ENCODE assay signal across 8 cellular contexts in the genomic region with DNA sequence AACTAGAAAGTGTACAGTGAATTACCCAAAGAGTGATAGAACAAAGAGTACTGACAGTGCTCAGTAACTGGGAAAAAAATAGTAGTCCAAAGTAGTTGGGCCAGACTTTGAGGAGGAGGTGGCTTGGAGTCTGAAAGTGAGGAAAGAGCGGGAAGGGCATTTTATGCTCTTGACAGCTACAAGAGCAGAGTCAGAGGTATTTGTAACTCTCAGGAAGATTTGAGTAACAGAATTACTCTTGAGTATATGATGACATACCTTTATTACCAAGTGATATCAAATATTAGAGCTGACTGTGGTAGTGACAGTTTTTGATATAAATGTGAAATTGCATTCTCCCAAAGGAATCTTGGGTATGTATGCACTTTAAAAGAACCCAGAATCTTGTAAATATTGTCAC. TPM values are rescaled to one million over a fixed set of nuclear protein-coding genes. Genes with fewer than 3 reads are reported as not detected.
DNase-seq lines count a peak whose midpoint lies in the region; ATAC-seq and TF ChIP-seq lines count a peak whose summit lies in the region.

No MANE protein-coding gene starts in this region.

- H3K4me1 ChIP-seq in MM.1S (ENCODE audit: low read length) (0 out of 2 replicates have a peak, but pooled peaks cover 15% of the 10 kb centered on the region), neuron (ENCODE audit: insufficient read depth, low read length) (peaks cover 35% of the 10 kb centered on the region)

- no peaks in the 10 kb centered on the region for H3K27me3 Mint-ChIP-seq in Calu3 (ENCODE audit: unreplicated experiment)

- H3K4me1 Mint-ChIP-seq in Calu3 (ENCODE audit: low read depth, unreplicated experiment): peaks cover 12% of the 10 kb centered on the region

- TSS peak; percentile 28 for BruUV-seq in Calu3 (replicated peaks; lab: Mats Ljungman, UMichigan)

- no peaks in the 10 kb centered on the region for H3K9me3 ChIP-seq in MM.1S (replicated peaks; ENCODE audit: insufficient read depth, low read length)
- H3K9me3 ChIP-seq in neuron (ENCODE audit: low read length): no peaks in the 10 kb centered on the region

- CTCF ChIA-PET in Calu3 (lab: Charles Lee): interaction anchor here (0.9 kb wide), 1 partner anchor 32 kb away, joined by 11 read pairs; no protein-coding TSS in a partner anchor

- H4K20me1 ChIP-seq in MM.1S (ENCODE audit: insufficient read depth, low read length): no peaks in the 10 kb centered on the region

- H3K4me3 ChIP-seq in MM.1S (ENCODE audit: low read length) (no peak overlapping the region), coronary artery (peak overlapping the region; percentile 91), neuron (ENCODE audit: low read length) (peak overlapping the region; percentile 86)

- H3K36me3 ChIP-seq in MM.1S (replicated peaks; ENCODE audit: insufficient read depth, low read length) (no peaks in the 10 kb centered on the region), neuron (ENCODE audit: insufficient read depth, low read length) (no peaks in the 10 kb centered on the region)

- peak overlapping the region; percentile 85 for H3K4me3 Mint-ChIP-seq in Calu3 (ENCODE audit: low read depth, unreplicated experiment)

- intact Hi-C loops in Calu3 (cut with micrococcal nuclease; ENCODE audit: unreplicated experiment): no loop called here

- ATAC-seq in HG03520 (IDR thresholded peaks at IDR 0.05; ENCODE audit: unreplicated experiment): no peak
- ATAC-seq in GM18520 (IDR thresholded peaks at IDR 0.05; ENCODE audit: unreplicated experiment): no peak
- ATAC-seq in GM18858 (IDR thresholded peaks at IDR 0.05; ENCODE audit: unreplicated experiment): no peak

- no peaks in the 10 kb centered on the region for H3K9me2 ChIP-seq in MM.1S (replicated peaks; ENCODE audit: insufficient read depth, low read length)

- H3K27ac ChIP-seq in MM.1S (ENCODE audit: low read length) (no peak overlapping the region), coronary artery (no peak overlapping the region)

- TF ChIP-seq CTCF in Calu3 (IDR thresholded peaks at IDR 0.05; ENCODE audit: unreplicated experiment): no peak
- TF ChIP-seq CTCF in MM.1S (IDR thresholded peaks at IDR 0.05; ENCODE audit: low read length): no peak
- TF ChIP-seq CTCF in coronary artery (IDR thresholded peaks at IDR 0.05): no peak

- H3K79me2 ChIP-seq in MM.1S (ENCODE audit: low read length): peaks cover 67% of the 10 kb centered on the region

- no peak overlapping the region for H3K27ac Mint-ChIP-seq in Calu3 (ENCODE audit: unreplicated experiment)

- peak overlapping the region; percentile 97; the same call in 1 of the 2 replicates for H3K4me2 ChIP-seq in MM.1S (ENCODE audit: low read depth, low read length)

- H2AFZ ChIP-seq in MM.1S (ENCODE audit: low read length): no peak overlapping the region
- H2AFZ ChIP-seq in neuron (ENCODE audit: low read depth, low read length): no peak overlapping the region

- H3K27me3 ChIP-seq in MM.1S (replicated peaks; ENCODE audit: insufficient read depth, low read length): no peaks in the 10 kb centered on the region
- H3K27me3 ChIP-seq in neuron (ENCODE audit: insufficient read depth, low read length): no peaks in the 10 kb centered on the region

- no peaks in the 10 kb centered on the region for H3K9me3 Mint-ChIP-seq in Calu3 (ENCODE audit: low read depth, unreplicated experiment)

- H3F3A ChIP-seq in MM.1S (ENCODE audit: insufficient read depth, low read length): 0 out of 2 replicates have a peak, but pooled peaks cover 8% of the 10 kb centered on the region

- H3K9ac ChIP-seq in MM.1S (ENCODE audit: low read length): no peak overlapping the region

- peaks cover 23% of the 10 kb centered on the region for H3K36me3 Mint-ChIP-seq in Calu3 (ENCODE audit: insufficient read depth, unreplicated experiment)

- no peak for DNase-seq in Calu3
- DNase-seq in MM.1S: no peak
- no peak for DNase-seq in coronary artery (ENCODE audit: low spot score)
- no peak for DNase-seq in hypothalamus (lab: John Stamatoyannopoulos, UW)

RNA-seq across cellular contexts. Expression of a gene that starts 2.2 kb away (rescaled TPM):
- total RNA-seq in Calu3 (2022): 44.1 and 49.3 TPM in 2 replicates
